Comparison of ENCODE assay signal across 8 cellular contexts in the genomic region with DNA sequence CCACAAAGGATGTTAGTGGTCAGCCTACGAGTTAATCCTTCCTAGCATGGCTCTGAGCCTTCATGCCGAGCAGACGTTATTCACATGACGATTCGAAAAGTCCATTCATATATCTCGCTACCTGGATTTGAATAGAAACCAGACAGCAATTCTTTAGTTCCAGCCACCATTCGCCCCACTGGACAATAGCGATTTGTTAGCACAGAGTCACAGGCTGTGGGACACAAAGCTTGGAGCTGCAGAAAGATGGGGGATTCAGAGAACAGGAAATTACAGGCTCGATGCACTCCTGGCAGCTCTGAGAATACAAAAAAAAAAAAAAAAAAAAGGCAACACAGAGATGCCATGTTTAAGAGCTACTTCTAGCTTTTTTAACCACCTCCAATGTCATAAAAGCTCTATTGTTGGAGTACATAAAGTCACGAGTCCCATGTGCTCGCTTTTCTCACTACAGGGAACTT.
DNase-seq lines count a peak whose midpoint lies in the region; ATAC-seq, FAIRE-seq and TF ChIP-seq lines count a peak whose summit lies in the region.

No MANE protein-coding gene starts in this region.

- H3K4me2 ChIP-seq in skeletal muscle satellite cell (ENCODE audit: low read length), result peak overlapping the region; percentile 79

- H3K36me3 ChIP-seq in iPS-18a (ENCODE audit: control insufficient read depth, low read depth, low read length) (no peaks in the 10 kb centered on the region), skeletal muscle satellite cell (ENCODE audit: insufficient read depth, low read length) (no peaks in the 10 kb centered on the region)

- H3K4me1 ChIP-seq in iPS-18a (ENCODE audit: control insufficient read depth, low read depth, low read length) (peaks cover 34% of the 10 kb centered on the region), skeletal muscle satellite cell (ENCODE audit: control insufficient read depth, insufficient read depth, low read length) (peaks cover 43% of the 10 kb centered on the region)

- peak overlapping the region; percentile 17 for H3K27ac ChIP-seq in iPS-18a (ENCODE audit: low read length)

- no peaks in the 10 kb centered on the region for H3K9me3 ChIP-seq in iPS-18a (ENCODE audit: control insufficient read depth, low read depth, low read length)
- no peaks in the 10 kb centered on the region for H3K9me3 ChIP-seq in skeletal muscle satellite cell (replicated peaks; ENCODE audit: low read length)

- TF ChIP-seq POLR2A in GM12892 (IDR thresholded peaks at IDR 0.05; ENCODE audit: low read depth, low read length), result no peak

- no peak for TF ChIP-seq CTCF in GM12875 (IDR thresholded peaks at IDR 0.05; ENCODE audit: borderline replicate concordance, insufficient read depth, low read depth, low read length)

- no peak for ATAC-seq in HG02884 (IDR thresholded peaks at IDR 0.05; ENCODE audit: unreplicated experiment)

- no peak for FAIRE-seq in GM12892 (lab: Jason Lieb, UNC)

- no peaks in the 10 kb centered on the region for H3K27me3 ChIP-seq in iPS-18a (ENCODE audit: control insufficient read depth, insufficient read depth, low read length)
- no peaks in the 10 kb centered on the region for H3K27me3 ChIP-seq in skeletal muscle satellite cell (ENCODE audit: control insufficient read depth, insufficient read depth, low read length)

- DNase-seq in AG08396 (ENCODE audit: low spot score) (peak; percentile 24), NCI-H510A treated with DMSO at 0.1 percent for 48 hours (lab: John Stamatoyannopoulos, UW) (peak; percentile 51), anterior cingulate cortex (lab: John Stamatoyannopoulos, UW) (peak in 43 of 58 donors; percentile 1 to 67 (median 30)), GM12892 (ENCODE audit: insufficient read length) (no peak)

- H3K9ac ChIP-seq in iPS-18a (ENCODE audit: low read length) (peak overlapping the region; percentile 48), skeletal muscle satellite cell (ENCODE audit: low read depth, low read length) (peak overlapping the region; percentile 93)

- H3K4me3 ChIP-seq in GM12875 (ENCODE audit: low read depth, low read length) (peak overlapping the region; percentile 50), iPS-18a (ENCODE audit: low read length) (peak overlapping the region; percentile 20), skeletal muscle satellite cell (ENCODE audit: low read length) (peak overlapping the region; percentile 76)

Comparison
In these comparisons a context has a peak if more than half of its experiments do, and no peak if none do; other contexts are left out.
1. H3K4me3 ChIP-seq: peak in every context shown above with its lines; median percentile 76 in skeletal muscle satellite cell; 50 in GM12875; 20 in iPS-18a.